Comparison of ENCODE assay signal across 8 cellular contexts in genomic region chr6:168035661-168036616, GRCh38. TPM values are rescaled to one million over a fixed set of nuclear protein-coding genes. Genes with fewer than 3 reads are reported as not detected.
DNase-seq lines count a peak whose midpoint lies in the region; ATAC-seq and TF ChIP-seq lines count a peak whose summit lies in the region.

No MANE protein-coding gene starts in this region.

- no peaks in the 10 kb centered on the region for H3K27me3 ChIP-seq in BE2C

- in situ Hi-C loops in KBM-7 (cut with MboI; ENCODE audit: low pct_unique_long_range_greater_than_20kb, low sequenced_read_pairs), result no loop called here
- in situ Hi-C loops in astrocyte of the cerebellum (cut with HindIII; ENCODE audit: low sequenced_read_pairs), result no loop called here

- peak overlapping the region; percentile 39 for H3K4me3 ChIP-seq in BE2C (ENCODE audit: low read depth, low read length)
- peak overlapping the region; percentile 24 for H3K4me3 ChIP-seq in astrocyte of the cerebellum (ENCODE audit: low read depth, low read length)

- TF ChIP-seq CTCF in BE2C (IDR thresholded peaks at IDR 0.05; ENCODE audit: low read depth, low read length), result no peak
- TF ChIP-seq CTCF in astrocyte of the cerebellum (IDR thresholded peaks at IDR 0.05; ENCODE audit: low read depth, low read length, missing control alignments), result no peak

- ATAC-seq in GM19463 (IDR thresholded peaks at IDR 0.05; ENCODE audit: unreplicated experiment), result no peak
- no peak for ATAC-seq in HG03469 (IDR thresholded peaks at IDR 0.05; ENCODE audit: unreplicated experiment)

- no peaks in the 10 kb centered on the region for H3K4me1 ChIP-seq in BE2C

- no peak for DNase-seq in BE2C
- DNase-seq in KBM-7, result peak; percentile 76
- no peak for DNase-seq in astrocyte of the cerebellum (ENCODE audit: low read depth)
- peak; percentile 36 for DNase-seq in iris pigment epithelial cell (ENCODE audit: low read depth)
- peak; percentile 53 for DNase-seq in superior temporal gyrus (ENCODE audit: extremely low spot score)
- DNase-seq in NOMO-1 treated with dmso at 0.1 percent for 144 hours (lab: John Stamatoyannopoulos, UW; ENCODE audit: unreplicated experiment), result no peak

- peaks cover 10% of the 10 kb centered on the region for H3K9me3 ChIP-seq in BE2C

- H3K36me3 ChIP-seq in BE2C, result no peaks in the 10 kb centered on the region

RNA-seq across cellular contexts. Expression of gene KIF25, which starts 38.5 kb away (rescaled TPM):
- polyA plus RNA-seq in BE2C (2012; ENCODE audit: insufficient read depth, insufficient read length, low read depth), result 0.28 TPM

RNA-seq across cellular contexts. Expression of gene FRMD1, which starts 43.1 kb away (rescaled TPM):
- polyA plus RNA-seq in BE2C (2012; ENCODE audit: insufficient read depth, insufficient read length, low read depth), result not detected

Comparison
In these comparisons a context has a peak if more than half of its experiments do, and no peak if none do; other contexts are left out.
1. DNase-seq: peak in KBM-7 (single experiment), iris pigment epithelial cell (single experiment) and superior temporal gyrus (single experiment); none in BE2C (single experiment), astrocyte of the cerebellum (single experiment) and NOMO-1 treated with dmso at 0.1 percent for 144 hours (single experiment).